In the genomic region with DNA sequence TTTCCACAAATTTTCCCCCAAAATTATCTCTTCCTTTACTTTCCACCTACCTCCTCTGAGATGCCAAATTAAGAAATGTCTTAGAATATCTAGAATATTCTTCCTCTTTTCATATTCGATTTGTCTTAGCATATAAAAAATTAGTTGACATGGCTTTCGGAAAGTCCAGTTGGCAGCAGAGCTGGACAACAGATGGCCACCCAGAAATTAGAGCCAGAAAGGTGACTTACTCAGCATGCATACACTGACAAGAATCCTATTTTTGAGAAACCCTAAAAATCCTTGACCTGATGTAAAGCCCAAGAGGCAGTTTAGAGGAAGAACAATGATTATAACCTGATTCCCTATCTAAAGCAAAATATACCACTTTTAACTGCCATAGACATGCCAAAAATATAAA, we compare ENCODE assay signal across 22 cellular contexts. TPM values are rescaled to one million over a fixed set of nuclear protein-coding genes. Genes with fewer than 3 reads are reported as not detected.
"Had no signal": no experiment of that assay in that cellular context is flagged by ENCODE, and none has a peak within 500 bp of the region (broad histone marks: within the 10 kb centered on the region; RNA-seq: fewer than 3 reads in every experiment).

No MANE protein-coding gene starts in this region.

- H3K4me3 ChIP-seq: ascending aorta, cardiac muscle cell, esophagus squamous epithelium, left ventricle myocardium inferior, lung, testis, transverse colon had no signal

- H3K4me3 Mint-ChIP-seq: activated naive CD4-positive, alpha-beta T cell treated with anti-CD3 and anti-CD28 coated beads for 36 hours; activated naive CD8-positive, alpha-beta T cell treated with anti-CD3 and anti-CD28 coated beads, Interleukin-2, amount 10 ng/mL, durations not matched to agents 7 days and 5 days; brain; endodermal cell; natural killer cell had no signal

- H3K4me1 ChIP-seq: esophagus squamous epithelium had no signal

- H3K9me3 ChIP-seq: ascending aorta, esophagus squamous epithelium, left ventricle myocardium inferior, testis, transverse colon had no signal

- H3K27me3 ChIP-seq: ascending aorta, cardiac muscle cell, esophagus squamous epithelium, testis, transverse colon had no signal

- H3K9me3 Mint-ChIP-seq: activated naive CD4-positive, alpha-beta T cell treated with anti-CD3 and anti-CD28 coated beads for 36 hours; activated naive CD8-positive, alpha-beta T cell treated with anti-CD3 and anti-CD28 coated beads, Interleukin-2, amount 10 ng/mL, durations not matched to agents 7 days and 5 days; brain; endodermal cell; natural killer cell had no signal

- H3K27ac Mint-ChIP-seq: activated naive CD4-positive, alpha-beta T cell treated with anti-CD3 and anti-CD28 coated beads for 36 hours; activated naive CD8-positive, alpha-beta T cell treated with anti-CD3 and anti-CD28 coated beads, Interleukin-2, amount 10 ng/mL, durations not matched to agents 7 days and 5 days; endodermal cell had no signal

- DNase-seq: activated effector memory CD4-positive, alpha-beta T cell treated with Interleukin-2 at 50 U/mL for 16 hours; activated naive CD4-positive, alpha-beta T cell treated with anti-CD3 and anti-CD28 coated beads for 36 hours; activated naive CD8-positive, alpha-beta T cell treated with anti-CD3 and anti-CD28 coated beads, Interleukin-2, amount 10 ng/mL, durations not matched to agents 7 days and 5 days; activated T-cell treated with anti-CD3 and anti-CD28 coated beads, Interleukin-2, amount 50 U/mL, for 48 hours; endodermal cell; esophagus squamous epithelium; foreskin melanocyte; left ventricle myocardium inferior; mesendoderm; natural killer cell; posterior cingulate gyrus; right cardiac atrium; stimulated activated CD4-positive, alpha-beta T cell treated with anti-CD3 and anti-CD28 coated beads, Interleukin-2, amount 100 ng/mL, for 48 hours; stimulated activated naive CD4-positive, alpha-beta T cell treated with Interleukin-2 at 50 U/mL for 16 hours; testis; transverse colon had no signal

- FAIRE-seq: urothelium cell line had no signal

- H3K27me3 Mint-ChIP-seq: activated naive CD8-positive, alpha-beta T cell treated with anti-CD3 and anti-CD28 coated beads, Interleukin-2, amount 10 ng/mL, durations not matched to agents 7 days and 5 days; brain had no signal

- ATAC-seq: natural killer cell, right cardiac atrium had no signal

- H3K27ac ChIP-seq: ascending aorta, cardiac muscle cell, epithelial cell of prostate, esophagus squamous epithelium, left ventricle myocardium inferior, transverse colon had no signal

RNA-seq across cellular contexts. Expression of gene XRCC4, which starts 22.2 kb away (rescaled TPM):
- total RNA-seq: ascending aorta had no signal
